Comparison of ENCODE assay signal across 24 cellular contexts in genomic region chr1:165688046-165688445, GRCh38.
"Had no signal": no experiment of that assay in that cellular context is flagged by ENCODE, and none has a peak within 500 bp of the region (broad histone marks: within the 10 kb centered on the region; RNA-seq: fewer than 3 reads in every experiment).

No MANE protein-coding gene starts in this region.

- H3K27me3 ChIP-seq: colonic mucosa, esophagus muscularis mucosa, foreskin keratinocyte, gastroesophageal sphincter, heart right ventricle, neural progenitor cell, right lobe of liver, suprapubic skin, tibial artery had no signal

- H3K27me3 Mint-ChIP-seq: progenitor cell of endocrine pancreas; stimulated activated naive CD8-positive, alpha-beta T cell treated with anti-CD3 and anti-CD28 coated beads, Interleukin-15, amount 100 ng/mL, for 72 hours; type B pancreatic cell had no signal

- H3K27ac ChIP-seq: colonic mucosa, esophagus muscularis mucosa, foreskin keratinocyte, gastroesophageal sphincter, heart right ventricle, lower lobe of right lung, neural progenitor cell, parathyroid adenoma, right lobe of liver, suprapubic skin, tibial artery had no signal

- DNase-seq: colonic mucosa; dermis blood vessel endothelial cell; effector memory CD4-positive, alpha-beta T cell; foreskin keratinocyte; heart right ventricle; hippocampal formation; left cardiac atrium; left ventricle myocardium superior; lower lobe of right lung; right lobe of liver; small intestine; stimulated activated CD4-positive, alpha-beta T cell treated with anti-CD3 and anti-CD28 coated beads, Interleukin-15, amount 100 ng/mL, for 24 hours; stimulated activated CD4-positive, alpha-beta T cell treated with anti-CD3 and anti-CD28 coated beads, Interleukin-2, amount 100 ng/mL, for 48 hours; stimulated activated naive CD4-positive, alpha-beta T cell; stimulated activated naive CD8-positive, alpha-beta T cell treated with anti-CD3 and anti-CD28 coated beads, Interleukin-15, amount 100 ng/mL, for 72 hours; tibial artery had no signal

- H3K9me3 ChIP-seq: colonic mucosa, esophagus muscularis mucosa, gastroesophageal sphincter, heart right ventricle, lower lobe of right lung, right lobe of liver, suprapubic skin, tibial artery had no signal

- H3K4me1 Mint-ChIP-seq: nephron, neural progenitor cell had no signal

- H3K4me1 ChIP-seq: colonic mucosa, foreskin keratinocyte, gastroesophageal sphincter, neural progenitor cell, parathyroid adenoma, tibial artery had no signal

- ATAC-seq: foreskin keratinocyte; gastroesophageal sphincter; heart right ventricle; left cardiac atrium; left ventricle myocardium superior; lower lobe of right lung; stimulated activated naive CD8-positive, alpha-beta T cell treated with anti-CD3 and anti-CD28 coated beads, Interleukin-15, amount 100 ng/mL, for 72 hours had no signal

- H3K4me3 Mint-ChIP-seq: nephron; neural progenitor cell; stimulated activated naive CD8-positive, alpha-beta T cell treated with anti-CD3 and anti-CD28 coated beads, Interleukin-15, amount 100 ng/mL, for 72 hours; type B pancreatic cell had no signal

- H3K4me3 ChIP-seq: colonic mucosa, esophagus muscularis mucosa, gastroesophageal sphincter, heart right ventricle, lower lobe of right lung, neural progenitor cell, right lobe of liver, suprapubic skin, tibial artery had no signal

- H3K27ac Mint-ChIP-seq: nephron, neural progenitor cell, progenitor cell of endocrine pancreas, type B pancreatic cell had no signal

- H3K36me3 ChIP-seq: colonic mucosa had no signal
